21 cellular contexts compared by ENCODE assay signal in the genomic region with DNA sequence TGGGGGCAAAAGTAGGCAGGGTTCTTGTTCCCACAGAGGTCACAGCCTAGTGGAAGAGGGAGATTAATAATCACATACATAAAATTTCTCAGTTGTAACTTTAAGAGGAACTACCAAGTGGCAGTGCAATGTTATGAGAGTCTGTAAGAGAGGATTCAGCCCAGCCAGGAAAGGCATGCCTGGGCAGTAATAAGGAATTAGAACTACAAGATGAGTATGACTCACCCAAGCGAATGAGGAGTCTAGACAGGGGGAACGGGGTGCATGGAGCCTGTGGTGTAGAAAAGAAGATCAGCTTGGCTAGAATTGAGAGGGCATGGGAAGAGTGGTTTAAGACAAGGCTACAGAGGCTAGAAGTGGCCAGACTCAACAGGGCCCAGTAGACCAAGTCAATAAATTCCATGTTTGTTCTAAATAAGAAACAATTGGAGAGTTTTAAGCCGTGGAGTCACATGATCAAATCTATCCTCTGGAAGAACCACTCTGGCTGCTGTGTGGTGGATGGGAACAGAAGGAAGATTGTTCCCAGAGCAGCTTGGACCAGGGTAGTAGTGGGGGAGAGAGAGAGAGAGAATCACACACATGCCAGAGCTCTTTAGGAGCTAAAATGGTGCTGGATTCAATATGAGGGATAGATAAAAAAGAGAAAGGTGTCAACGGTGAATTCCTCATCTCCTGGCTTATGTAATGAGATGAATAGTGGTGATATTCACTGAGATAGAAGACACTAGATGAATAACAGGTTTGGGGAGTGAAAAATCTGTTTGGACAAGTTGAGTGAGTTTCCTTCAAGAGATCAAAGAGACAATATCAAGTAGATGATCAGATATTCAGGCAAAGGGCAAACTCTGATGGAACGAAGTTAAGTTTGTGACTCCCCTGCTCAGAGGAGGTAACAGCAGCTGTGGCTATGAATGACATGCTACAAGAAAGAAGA.
DNase-seq lines count a peak whose midpoint lies in the region; TF ChIP-seq lines count a peak whose summit lies in the region.
"Had no signal": no experiment of that assay in that cellular context is flagged by ENCODE, and none has a peak within 500 bp of the region (broad histone marks: within the 10 kb centered on the region; RNA-seq: fewer than 3 reads in every experiment).

No MANE protein-coding gene starts in this region.

- no peaks in the 10 kb centered on the region for H3K36me3 ChIP-seq in spleen
- H3K36me3 ChIP-seq: lower lobe of right lung had no signal

- DNase-seq in M059J (ENCODE audit: low read depth) (peak; percentile 18), caudate nucleus (lab: John Stamatoyannopoulos, UW) (peak in 10 of 61 donors; percentile 4 to 43 (median 16)), kidney glomerular epithelial cell (lab: John Stamatoyannopoulos, UW) (peak; percentile 59), substantia nigra (lab: John Stamatoyannopoulos, UW) (peak in 14 of 49 donors; percentile 2 to 49 (median 12)), T-helper 2 cell (no peak), spleen (no peak), NCI-H345 (lab: John Stamatoyannopoulos, UW) (no peak), GM10248 (ENCODE audit: extremely low spot score) (no peak)
- DNase-seq: activated CD4-positive, CD25-positive, alpha-beta regulatory T cell treated with anti-CD3 and anti-CD28 coated beads, Interleukin-2, amount 50 U/mL, for 72 hours; activated naive CD4-positive, alpha-beta T cell treated with anti-CD3 and anti-CD28 coated beads for 36 hours; activated T-cell treated with anti-CD3 and anti-CD28 coated beads, Interleukin-2, amount 50 U/mL, for 24 hours; CD4-positive, CD25-positive, alpha-beta regulatory T cell; cerebellar nuclear complex; effector CD4-positive, alpha-beta T cell; GDM1; glutamatergic neuron; H9; Kasumi-1; lower lobe of right lung; NCI-H526; RPMI8226 had no signal

- no peak for TF ChIP-seq POLR2A in spleen (IDR thresholded peaks at IDR 0.05)

- peak overlapping the region; percentile 12 for H3K27ac ChIP-seq in caudate nucleus (ENCODE audit: low read depth, low read length)
- peak overlapping the region; percentile 43 for H3K27ac ChIP-seq in substantia nigra (ENCODE audit: low read depth, low read length, poor library complexity, severe bottlenecking)
- no peak overlapping the region for H3K27ac ChIP-seq in spleen
- H3K27ac ChIP-seq: lower lobe of right lung had no signal

- no peaks in the 10 kb centered on the region for H3K27me3 ChIP-seq in spleen (replicated peaks in 1 of 7)

- CTCF ChIA-PET in GM10248 (lab: Yijun Ruan, JAX), result no interaction called here

- POLR2A ChIA-PET in GM10248 (lab: Yijun Ruan, JAX), result no interaction called here

- H3K4me1 ChIP-seq in spleen, result no peaks in the 10 kb centered on the region
- H3K4me1 ChIP-seq: lower lobe of right lung had no signal

- intact Hi-C loops in spleen (cut with DNase I; ENCODE audit: low total_unique reads), result no loop called here

- no peak overlapping the region for H3K4me3 ChIP-seq in spleen
- H3K4me3 ChIP-seq: lower lobe of right lung had no signal

- TF ChIP-seq CTCF in spleen (IDR thresholded peaks at IDR 0.05 in 8 of 11, conservative IDR thresholded peaks at IDR 0.05 in 3 of 11) (no peak), GM10248 (IDR thresholded peaks at IDR 0.05; ENCODE audit: control extremely low read depth, extremely low read depth, low read depth, missing control alignments) (no peak)

- no peaks in the 10 kb centered on the region for H3K9me3 ChIP-seq in spleen
- H3K9me3 ChIP-seq: lower lobe of right lung had no signal

- 70 to 81% (median 76%) methylated on average over 5 of the region's 5 CpGs for WGBS in spleen, 5 donors

Comparison
In these comparisons a context has a peak if more than half of its experiments do, and no peak if none do; other contexts are left out.
1. DNase-seq: peak in M059J (single experiment) and kidney glomerular epithelial cell (single experiment); none in T-helper 2 cell (0 of 5), spleen (single experiment), NCI-H345 (single experiment) and GM10248 (single experiment).
2. H3K27ac ChIP-seq: peak in caudate nucleus (single experiment) and substantia nigra (single experiment); none in spleen (0 of 8).